Comparison of ENCODE assay signal across 19 cellular contexts in genomic region chr11:47229161-47229560, GRCh38.
"Had no signal": no experiment of that assay in that cellular context is flagged by ENCODE, and none has a peak within 500 bp of the region (broad histone marks: within the 10 kb centered on the region; RNA-seq: fewer than 3 reads in every experiment).

No MANE protein-coding gene starts in this region.

- H3K9me3 ChIP-seq: left lung, suprapubic skin, upper lobe of right lung had no signal

- H3K4me3 Mint-ChIP-seq: activated CD8-positive, alpha-beta T cell treated with anti-CD3 and anti-CD28 coated beads for 36 hours; activated naive CD8-positive, alpha-beta T cell treated with anti-CD3 and anti-CD28 coated beads, Interleukin-2, amount 10 ng/mL, durations not matched to agents 7 days and 5 days; naive thymus-derived CD8-positive, alpha-beta T cell had no signal

- H3K27ac Mint-ChIP-seq: activated CD8-positive, alpha-beta T cell treated with anti-CD3 and anti-CD28 coated beads for 36 hours; activated naive CD8-positive, alpha-beta T cell treated with anti-CD3 and anti-CD28 coated beads, Interleukin-2, amount 10 ng/mL, durations not matched to agents 7 days and 5 days had no signal

- H3K27me3 ChIP-seq: foreskin keratinocyte, left lung, suprapubic skin, upper lobe of right lung had no signal

- H3K9me3 Mint-ChIP-seq: activated CD8-positive, alpha-beta T cell treated with anti-CD3 and anti-CD28 coated beads for 36 hours; activated naive CD8-positive, alpha-beta T cell treated with anti-CD3 and anti-CD28 coated beads, Interleukin-2, amount 10 ng/mL, durations not matched to agents 7 days and 5 days; naive thymus-derived CD8-positive, alpha-beta T cell had no signal

- H3K27ac ChIP-seq: foreskin keratinocyte, left lung, skin epidermis, suprapubic skin, upper lobe of right lung had no signal

- ATAC-seq: activated CD4-positive, CD25-positive, alpha-beta regulatory T cell treated with anti-CD3 and anti-CD28 coated beads, Interleukin-2, amount 50 U/mL, for 24 hours; activated CD8-positive, alpha-beta T cell treated with anti-CD3 and anti-CD28 coated beads for 36 hours; foreskin keratinocyte; left lung; naive thymus-derived CD8-positive, alpha-beta T cell; upper lobe of right lung had no signal

- H3K4me3 ChIP-seq: left lung, skin epidermis, suprapubic skin, upper lobe of right lung had no signal

- H3K27me3 Mint-ChIP-seq: activated CD8-positive, alpha-beta T cell treated with anti-CD3 and anti-CD28 coated beads for 36 hours; activated naive CD8-positive, alpha-beta T cell treated with anti-CD3 and anti-CD28 coated beads, Interleukin-2, amount 10 ng/mL, durations not matched to agents 7 days and 5 days; naive thymus-derived CD8-positive, alpha-beta T cell had no signal

- DNase-seq: activated CD8-positive, alpha-beta T cell treated with anti-CD3 and anti-CD28 coated beads for 36 hours; activated naive CD8-positive, alpha-beta T cell treated with anti-CD3 and anti-CD28 coated beads, Interleukin-2, amount 10 ng/mL, durations not matched to agents 7 days and 5 days; activated T-cell treated with anti-CD3 and anti-CD28 coated beads, Interleukin-2, amount 50 U/mL, for 48 hours; anterior cingulate cortex; cortex of kidney; effector CD8-positive, alpha-beta T cell; foreskin keratinocyte; glutamatergic neuron; hypothalamus; kidney; left lung; naive thymus-derived CD8-positive, alpha-beta T cell; stimulated activated CD4-positive, alpha-beta T cell treated with anti-CD3 and anti-CD28 coated beads, Interleukin-15, amount 100 ng/mL, for 24 hours; stimulated activated CD4-positive, alpha-beta T cell treated with anti-CD3 and anti-CD28 coated beads, Interleukin-4, amount 100 ng/mL, for 1 hour; stimulated activated naive CD4-positive, alpha-beta T cell treated with Interleukin-2 at 50 U/mL for 16 hours; upper lobe of right lung had no signal

- H3K4me1 ChIP-seq: foreskin keratinocyte, suprapubic skin, upper lobe of right lung had no signal
